In the genomic region with DNA sequence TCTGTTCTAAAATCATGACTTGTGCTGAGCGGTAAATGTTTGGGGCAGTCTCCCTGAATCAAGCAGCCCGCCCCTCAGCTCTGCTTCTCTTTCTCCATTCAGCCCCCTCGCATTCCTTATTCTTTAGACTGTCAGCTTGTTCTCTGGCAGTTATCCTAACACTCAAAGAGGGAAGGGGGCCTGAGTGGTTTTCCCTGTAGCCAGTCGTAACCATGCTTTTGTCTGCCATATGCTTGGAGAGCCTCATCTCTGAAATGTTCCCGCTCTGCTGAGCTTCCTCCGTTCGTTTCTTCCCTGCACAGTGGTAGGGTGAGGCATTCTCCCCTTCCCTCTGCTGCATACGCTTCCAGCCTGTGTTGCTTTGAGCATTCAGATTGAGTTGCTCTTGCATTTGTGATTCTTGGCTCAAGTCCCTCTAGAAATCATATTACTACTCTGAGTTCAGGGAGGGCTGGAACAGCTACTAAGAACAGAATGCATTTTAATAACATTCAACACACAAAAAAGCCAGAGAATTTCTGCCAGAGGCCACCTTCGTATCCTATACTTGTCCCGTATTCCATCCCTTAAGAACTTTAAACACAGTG, we compare ENCODE assay signal across 10 cellular contexts.
DNase-seq lines count a peak whose midpoint lies in the region; ATAC-seq, FAIRE-seq and TF ChIP-seq lines count a peak whose summit lies in the region.
"Had no signal": no experiment of that assay in that cellular context is flagged by ENCODE, and none has a peak within 500 bp of the region (broad histone marks: within the 10 kb centered on the region; RNA-seq: fewer than 3 reads in every experiment).

No MANE protein-coding gene starts in this region.

- 63 to 96% (median 87%) methylated on average over 10 of the region's 10 CpGs for WGBS in small intestine, 3 donors

- in situ Hi-C loops in astrocyte of the spinal cord (cut with HindIII; ENCODE audit: low sequenced_read_pairs), result no loop called here

- peak; percentile 89 for DNase-seq in HS-5 (ENCODE audit: low read depth)
- DNase-seq in astrocyte of the spinal cord (ENCODE audit: low read depth, low spot score), result peak; percentile 96
- peak; percentile 95 for DNase-seq in iris pigment epithelial cell (ENCODE audit: low read depth)
- no peak for DNase-seq in Ammon's horn (ENCODE audit: low spot score)
- DNase-seq in small intestine, result no peak
- no peak for DNase-seq in activated CD4-positive, alpha-beta T cell treated with anti-CD3 and anti-CD28 coated beads, Interleukin-2, amount 10 ng/mL, durations not matched to agents 24 days and 14 days

- H3K27ac Mint-ChIP-seq in activated CD4-positive, alpha-beta T cell treated with anti-CD3 and anti-CD28 coated beads, Interleukin-2, amount 10 ng/mL, durations not matched to agents 24 days and 14 days, result no peak overlapping the region
- H3K27ac Mint-ChIP-seq: memory B cell; stimulated activated naive CD8-positive, alpha-beta T cell treated with anti-CD3 and anti-CD28 coated beads, Interleukin-15, Interleukin-2, amounts not matched to agents 100 ng/mL and 50 ng/mL, for 24 hours had no signal

- FAIRE-seq in small intestine (lab: Jason Lieb, UNC), result no peak

- H3K4me3 Mint-ChIP-seq in activated CD4-positive, alpha-beta T cell treated with anti-CD3 and anti-CD28 coated beads, Interleukin-2, amount 10 ng/mL, durations not matched to agents 24 days and 14 days, result no peak overlapping the region
- H3K4me3 Mint-ChIP-seq: memory B cell; stimulated activated naive CD8-positive, alpha-beta T cell treated with anti-CD3 and anti-CD28 coated beads, Interleukin-15, Interleukin-2, amounts not matched to agents 100 ng/mL and 50 ng/mL, for 24 hours had no signal

- no peaks in the 10 kb centered on the region for H3K9me3 ChIP-seq in small intestine (ENCODE audit: control insufficient read depth, low read depth)

- H3K27me3 Mint-ChIP-seq in activated CD4-positive, alpha-beta T cell treated with anti-CD3 and anti-CD28 coated beads, Interleukin-2, amount 10 ng/mL, durations not matched to agents 24 days and 14 days, result no peaks in the 10 kb centered on the region
- H3K27me3 Mint-ChIP-seq: memory B cell; stimulated activated naive CD8-positive, alpha-beta T cell treated with anti-CD3 and anti-CD28 coated beads, Interleukin-15, Interleukin-2, amounts not matched to agents 100 ng/mL and 50 ng/mL, for 24 hours had no signal

- H3K79me2 ChIP-seq in ACC112 (ENCODE audit: control insufficient read depth, insufficient read depth, low read length, unreplicated experiment), result no peaks in the 10 kb centered on the region

- intact Hi-C loops in activated CD4-positive, alpha-beta T cell treated with anti-CD3 and anti-CD28 coated beads, Interleukin-2, amount 10 ng/mL, durations not matched to agents 24 days and 14 days (cut with micrococcal nuclease), result loop anchor here (5.0 kb wide), 1 partner anchor 58 kb away; no protein-coding TSS in a partner anchor

- H3K36me3 ChIP-seq in ACC112 (ENCODE audit: insufficient read depth, low read length), result peaks cover 5% of the 10 kb centered on the region; the same call in 1 of the 2 replicates
- no peaks in the 10 kb centered on the region for H3K36me3 ChIP-seq in small intestine (ENCODE audit: control insufficient read depth in 2 of 2, insufficient read depth in 2 of 2, low read length in 2 of 2)

- H3K4me1 ChIP-seq in ACC112 (ENCODE audit: control insufficient read depth, insufficient read depth, low read length, unreplicated experiment), result peaks cover 52% of the 10 kb centered on the region
- no peaks in the 10 kb centered on the region for H3K4me1 ChIP-seq in small intestine (ENCODE audit: control insufficient read depth in 2 of 2, insufficient read depth in 1 of 2, low read depth in 1 of 2, low read length in 1 of 2)

- no peak for ATAC-seq in esophagus mucosa

- H3K4me3 ChIP-seq in ACC112 (ENCODE audit: low read depth, low read length) (peak overlapping the region; percentile 59), astrocyte of the spinal cord (ENCODE audit: low read depth, low read length) (no peak overlapping the region), small intestine (ENCODE audit: low read depth in 1 of 2, low read length in 2 of 2) (no peak overlapping the region)

- H3K27ac ChIP-seq in ACC112 (ENCODE audit: low read depth, low read length) (peak overlapping the region; percentile 84), small intestine (ENCODE audit: low read depth in 1 of 2, low read length in 1 of 2) (peak overlapping the region in 1 of 2 donors; percentile 2)

- peaks cover 5% of the 10 kb centered on the region for H3K4me1 Mint-ChIP-seq in activated CD4-positive, alpha-beta T cell treated with anti-CD3 and anti-CD28 coated beads, Interleukin-2, amount 10 ng/mL, durations not matched to agents 24 days and 14 days

- no peak for TF ChIP-seq CTCF in astrocyte of the spinal cord (IDR thresholded peaks at IDR 0.05; ENCODE audit: low read depth, low read length)

- H2AFZ ChIP-seq in ACC112 (ENCODE audit: low read length, unreplicated experiment), result peak overlapping the region; percentile 11

- H3K9me3 Mint-ChIP-seq in activated CD4-positive, alpha-beta T cell treated with anti-CD3 and anti-CD28 coated beads, Interleukin-2, amount 10 ng/mL, durations not matched to agents 24 days and 14 days, result no peaks in the 10 kb centered on the region
- H3K9me3 Mint-ChIP-seq: memory B cell; stimulated activated naive CD8-positive, alpha-beta T cell treated with anti-CD3 and anti-CD28 coated beads, Interleukin-15, Interleukin-2, amounts not matched to agents 100 ng/mL and 50 ng/mL, for 24 hours had no signal

- no peaks in the 10 kb centered on the region for H3K36me3 Mint-ChIP-seq in activated CD4-positive, alpha-beta T cell treated with anti-CD3 and anti-CD28 coated beads, Interleukin-2, amount 10 ng/mL, durations not matched to agents 24 days and 14 days (ENCODE audit: low read depth)

- H3K27me3 ChIP-seq in ACC112 (ENCODE audit: insufficient read depth, low read length), result no peaks in the 10 kb centered on the region
- H3K27me3 ChIP-seq in small intestine (ENCODE audit: control insufficient read depth in 2 of 2, insufficient read depth in 2 of 2, low read length in 2 of 2), result no peaks in the 10 kb centered on the region

Comparison
In these comparisons a context has a peak if more than half of its experiments do, and no peak if none do; other contexts are left out.
1. DNase-seq: peak in HS-5 (single experiment), astrocyte of the spinal cord (single experiment) and iris pigment epithelial cell (single experiment); none in Ammon's horn (single experiment), small intestine (single experiment) and activated CD4-positive, alpha-beta T cell treated with anti-CD3 and anti-CD28 coated beads, Interleukin-2, amount 10 ng/mL, durations not matched to agents 24 days and 14 days (single experiment).